In the genomic region with DNA sequence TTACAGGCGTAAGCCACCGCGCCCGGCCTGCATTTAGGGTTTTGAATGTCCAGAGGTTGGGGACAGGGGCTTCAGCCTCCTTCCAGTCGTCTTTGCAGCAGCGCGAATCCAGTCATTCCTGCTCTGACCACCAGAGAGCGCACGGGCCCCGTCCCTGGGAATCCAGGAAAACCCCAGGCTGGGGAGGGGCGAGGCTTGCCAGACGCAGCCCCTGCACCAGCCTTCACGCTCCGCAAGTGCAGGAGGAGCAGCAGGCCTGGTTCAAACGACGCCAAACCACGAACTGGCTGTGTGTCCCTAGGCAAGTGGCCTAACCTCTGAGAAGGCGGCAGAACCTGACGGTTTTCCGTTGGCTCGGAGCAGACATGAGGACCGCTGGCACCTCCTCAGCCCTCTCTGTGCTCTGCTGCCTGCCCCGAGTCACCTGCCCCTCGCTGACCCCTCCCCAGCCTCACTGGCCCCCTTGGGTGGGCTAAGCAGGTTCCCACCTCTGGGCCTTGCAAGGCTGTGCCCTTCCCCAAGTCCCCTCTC, we compare ENCODE assay signal across 8 cellular contexts.
A peak's percentile ranks its signal among the peaks of the same experiment; 100 is the strongest.
DNase-seq lines count a peak whose midpoint lies in the region; ATAC-seq lines count a peak whose summit lies in the region.

No MANE protein-coding gene starts in this region.

- ATAC-seq in activated CD4-positive, CD25-positive, alpha-beta regulatory T cell treated with anti-CD3 and anti-CD28 coated beads, Interleukin-2, amount 50 U/mL, for 24 hours, result no peak
- ATAC-seq in HG03039 (IDR thresholded peaks at IDR 0.05; ENCODE audit: unreplicated experiment), result no peak

- peak; percentile 36 to 75 (median 53) for DNase-seq in activated CD4-positive, CD25-positive, alpha-beta regulatory T cell (lab: John Stamatoyannopoulos, UW)
- DNase-seq in NCI-H2196 treated with DMSO at 0.1 percent for 48 hours (lab: John Stamatoyannopoulos, UW; ENCODE audit: unreplicated experiment), result peak; percentile 73
- peak; percentile 84 for DNase-seq in activated CD4-positive, CD25-positive, alpha-beta regulatory T cell treated with anti-CD3 and anti-CD28 coated beads, Interleukin-2, amount 50 U/mL, for 72 hours
- peak in 58 of 61 donors; percentile 20 to 80 (median 60) for DNase-seq in caudate nucleus (lab: John Stamatoyannopoulos, UW)
- DNase-seq in kidney glomerular epithelial cell (lab: John Stamatoyannopoulos, UW), result peak; percentile 72
- DNase-seq in stimulated activated CD4-positive, alpha-beta T cell treated with anti-CD3 and anti-CD28 coated beads, Interleukin-1b, Interleukin-23, amount 100 ng/mL, for 24 hours (ENCODE audit: low read depth in 4 of 4, low spot score in 1 of 4), result peak; percentile 50 to 76 (median 73)

- H3K27ac ChIP-seq in caudate nucleus (ENCODE audit: low read depth, low read length), result no peak overlapping the region
